Comparison of ENCODE assay signal across 1 cellular context in genomic region chr2:148645135-148645924, GRCh38.
A peak's percentile ranks its signal among the peaks of the same experiment; 100 is the strongest.
TF ChIP-seq lines count a peak whose summit lies in the region.

No MANE protein-coding gene starts in this region.

TF ChIP-seq in GM12878, 131 proteins besides CTCF, POLR2A, EP300 and RAD21 (continued from another document and continues in another):
- TF ChIP-seq, protein P1, sequence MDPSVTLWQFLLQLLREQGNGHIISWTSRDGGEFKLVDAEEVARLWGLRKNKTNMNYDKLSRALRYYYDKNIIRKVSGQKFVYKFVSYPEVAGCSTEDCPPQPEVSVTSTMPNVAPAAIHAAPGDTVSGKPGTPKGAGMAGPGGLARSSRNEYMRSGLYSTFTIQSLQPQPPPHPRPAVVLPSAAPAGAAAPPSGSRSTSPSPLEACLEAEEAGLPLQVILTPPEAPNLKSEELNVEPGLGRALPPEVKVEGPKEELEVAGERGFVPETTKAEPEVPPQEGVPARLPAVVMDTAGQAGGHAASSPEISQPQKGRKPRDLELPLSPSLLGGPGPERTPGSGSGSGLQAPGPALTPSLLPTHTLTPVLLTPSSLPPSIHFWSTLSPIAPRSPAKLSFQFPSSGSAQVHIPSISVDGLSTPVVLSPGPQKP (IDR thresholded peaks at IDR 0.05; ENCODE audit: low read depth, low read length), result no peak
- TF ChIP-seq, protein P2, sequence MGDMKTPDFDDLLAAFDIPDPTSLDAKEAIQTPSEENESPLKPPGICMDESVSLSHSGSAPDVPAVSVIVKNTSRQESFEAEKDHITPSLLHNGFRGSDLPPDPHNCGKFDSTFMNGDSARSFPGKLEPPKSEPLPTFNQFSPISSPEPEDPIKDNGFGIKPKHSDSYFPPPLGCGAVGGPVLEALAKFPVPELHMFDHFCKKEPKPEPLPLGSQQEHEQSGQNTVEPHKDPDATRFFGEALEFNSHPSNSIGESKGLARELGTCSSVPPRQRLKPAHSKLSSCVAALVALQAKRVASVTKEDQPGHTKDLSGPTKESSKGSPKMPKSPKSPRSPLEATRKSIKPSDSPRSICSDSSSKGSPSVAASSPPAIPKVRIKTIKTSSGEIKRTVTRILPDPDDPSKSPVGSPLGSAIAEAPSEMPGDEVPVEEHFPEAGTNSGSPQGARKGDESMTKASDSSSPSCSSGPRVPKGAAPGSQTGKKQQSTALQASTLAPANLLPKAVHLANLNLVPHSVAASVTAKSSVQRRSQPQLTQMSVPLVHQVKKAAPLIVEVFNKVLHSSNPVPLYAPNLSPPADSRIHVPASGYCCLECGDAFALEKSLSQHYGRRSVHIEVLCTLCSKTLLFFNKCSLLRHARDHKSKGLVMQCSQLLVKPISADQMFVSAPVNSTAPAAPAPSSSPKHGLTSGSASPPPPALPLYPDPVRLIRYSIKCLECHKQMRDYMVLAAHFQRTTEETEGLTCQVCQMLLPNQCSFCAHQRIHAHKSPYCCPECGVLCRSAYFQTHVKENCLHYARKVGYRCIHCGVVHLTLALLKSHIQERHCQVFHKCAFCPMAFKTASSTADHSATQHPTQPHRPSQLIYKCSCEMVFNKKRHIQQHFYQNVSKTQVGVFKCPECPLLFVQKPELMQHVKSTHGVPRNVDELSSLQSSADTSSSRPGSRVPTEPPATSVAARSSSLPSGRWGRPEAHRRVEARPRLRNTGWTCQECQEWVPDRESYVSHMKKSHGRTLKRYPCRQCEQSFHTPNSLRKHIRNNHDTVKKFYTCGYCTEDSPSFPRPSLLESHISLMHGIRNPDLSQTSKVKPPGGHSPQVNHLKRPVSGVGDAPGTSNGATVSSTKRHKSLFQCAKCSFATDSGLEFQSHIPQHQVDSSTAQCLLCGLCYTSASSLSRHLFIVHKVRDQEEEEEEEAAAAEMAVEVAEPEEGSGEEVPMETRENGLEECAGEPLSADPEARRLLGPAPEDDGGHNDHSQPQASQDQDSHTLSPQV (IDR thresholded peaks at IDR 0.05), result no peak
- TF ChIP-seq GATAD2B (conservative IDR thresholded peaks at IDR 0.05; ENCODE audit: low read depth) (0 out of 2 replicates have a peak, but pooled peaks have one; percentile 44), FOS (IDR thresholded peaks at IDR 0.05; ENCODE audit: borderline replicate concordance, extremely low read depth, insufficient read length) (no peak), BRCA1 (IDR thresholded peaks at IDR 0.05; ENCODE audit: low read depth, low read length) (no peak), YBX1 (IDR thresholded peaks at IDR 0.05) (no peak), STAT1 (conservative IDR thresholded peaks at IDR 0.05) (no peak), CEBPZ (IDR thresholded peaks at IDR 0.05; ENCODE audit: low read depth, low read length) (no peak), RUNX3 (IDR thresholded peaks at IDR 0.05; ENCODE audit: low read length) (no peak), CBX5 (IDR thresholded peaks at IDR 0.05; ENCODE audit: low read depth) (no peak), HDGF (IDR thresholded peaks at IDR 0.05) (peak; percentile 96), ZBED1 (IDR thresholded peaks at IDR 0.05; ENCODE audit: borderline replicate concordance) (no peak), ASH2L (IDR thresholded peaks at IDR 0.05; ENCODE audit: borderline replicate concordance, low read depth) (peak; percentile 29; the same call in 1 of the 2 replicates), CEBPB (IDR thresholded peaks at IDR 0.05; ENCODE audit: borderline replicate concordance in 1 of 2, low read depth in 2 of 2, low read length in 2 of 2) (no peak), ZSCAN29 (IDR thresholded peaks at IDR 0.05) (no peak), BACH1 (IDR thresholded peaks at IDR 0.05; ENCODE audit: borderline replicate concordance) (peak; percentile 53; the same call in 1 of the 2 replicates), ZNF24 (IDR thresholded peaks at IDR 0.05) (no peak), HSF1 (IDR thresholded peaks at IDR 0.05; ENCODE audit: low read depth, low read length) (no peak), SUPT20H (IDR thresholded peaks at IDR 0.05; ENCODE audit: borderline replicate concordance, control insufficient read depth, low read depth, low read length) (no peak), SKIL (IDR thresholded peaks at IDR 0.05; ENCODE audit: low read depth, poor library complexity, severe bottlenecking) (no peak), SREBF2 (IDR thresholded peaks at IDR 0.05; ENCODE audit: low read length) (no peak), SMAD1 (IDR thresholded peaks at IDR 0.05; ENCODE audit: low read depth, partially characterized antibody) (no peak), MEF2B (IDR thresholded peaks at IDR 0.05; ENCODE audit: partially characterized antibody, poor library complexity, severe bottlenecking) (no peak), SMAD5 (IDR thresholded peaks at IDR 0.05; ENCODE audit: low read depth) (no peak), TCF12 (IDR thresholded peaks at IDR 0.05; ENCODE audit: low read depth, low read length) (no peak), PKNOX1 (IDR thresholded peaks at IDR 0.05) (peak; percentile 53; the same call in 1 of the 2 replicates), ZNF274 (IDR thresholded peaks at IDR 0.05; ENCODE audit: insufficient read depth, insufficient read length) (no peak), SP1 (IDR thresholded peaks at IDR 0.05; ENCODE audit: low read depth, low read length) (no peak), TBL1XR1 (IDR thresholded peaks at IDR 0.05; ENCODE audit: low read depth, low read length) (peak; percentile 66; the same call in 1 of the 2 replicates)
- TF ChIP-seq, protein P3, sequence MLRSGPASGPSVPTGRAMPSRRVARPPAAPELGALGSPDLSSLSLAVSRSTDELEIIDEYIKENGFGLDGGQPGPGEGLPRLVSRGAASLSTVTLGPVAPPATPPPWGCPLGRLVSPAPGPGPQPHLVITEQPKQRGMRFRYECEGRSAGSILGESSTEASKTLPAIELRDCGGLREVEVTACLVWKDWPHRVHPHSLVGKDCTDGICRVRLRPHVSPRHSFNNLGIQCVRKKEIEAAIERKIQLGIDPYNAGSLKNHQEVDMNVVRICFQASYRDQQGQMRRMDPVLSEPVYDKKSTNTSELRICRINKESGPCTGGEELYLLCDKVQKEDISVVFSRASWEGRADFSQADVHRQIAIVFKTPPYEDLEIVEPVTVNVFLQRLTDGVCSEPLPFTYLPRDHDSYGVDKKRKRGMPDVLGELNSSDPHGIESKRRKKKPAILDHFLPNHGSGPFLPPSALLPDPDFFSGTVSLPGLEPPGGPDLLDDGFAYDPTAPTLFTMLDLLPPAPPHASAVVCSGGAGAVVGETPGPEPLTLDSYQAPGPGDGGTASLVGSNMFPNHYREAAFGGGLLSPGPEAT (IDR thresholded peaks at IDR 0.05; ENCODE audit: low read depth), result no peak
- TF ChIP-seq, protein P4, sequence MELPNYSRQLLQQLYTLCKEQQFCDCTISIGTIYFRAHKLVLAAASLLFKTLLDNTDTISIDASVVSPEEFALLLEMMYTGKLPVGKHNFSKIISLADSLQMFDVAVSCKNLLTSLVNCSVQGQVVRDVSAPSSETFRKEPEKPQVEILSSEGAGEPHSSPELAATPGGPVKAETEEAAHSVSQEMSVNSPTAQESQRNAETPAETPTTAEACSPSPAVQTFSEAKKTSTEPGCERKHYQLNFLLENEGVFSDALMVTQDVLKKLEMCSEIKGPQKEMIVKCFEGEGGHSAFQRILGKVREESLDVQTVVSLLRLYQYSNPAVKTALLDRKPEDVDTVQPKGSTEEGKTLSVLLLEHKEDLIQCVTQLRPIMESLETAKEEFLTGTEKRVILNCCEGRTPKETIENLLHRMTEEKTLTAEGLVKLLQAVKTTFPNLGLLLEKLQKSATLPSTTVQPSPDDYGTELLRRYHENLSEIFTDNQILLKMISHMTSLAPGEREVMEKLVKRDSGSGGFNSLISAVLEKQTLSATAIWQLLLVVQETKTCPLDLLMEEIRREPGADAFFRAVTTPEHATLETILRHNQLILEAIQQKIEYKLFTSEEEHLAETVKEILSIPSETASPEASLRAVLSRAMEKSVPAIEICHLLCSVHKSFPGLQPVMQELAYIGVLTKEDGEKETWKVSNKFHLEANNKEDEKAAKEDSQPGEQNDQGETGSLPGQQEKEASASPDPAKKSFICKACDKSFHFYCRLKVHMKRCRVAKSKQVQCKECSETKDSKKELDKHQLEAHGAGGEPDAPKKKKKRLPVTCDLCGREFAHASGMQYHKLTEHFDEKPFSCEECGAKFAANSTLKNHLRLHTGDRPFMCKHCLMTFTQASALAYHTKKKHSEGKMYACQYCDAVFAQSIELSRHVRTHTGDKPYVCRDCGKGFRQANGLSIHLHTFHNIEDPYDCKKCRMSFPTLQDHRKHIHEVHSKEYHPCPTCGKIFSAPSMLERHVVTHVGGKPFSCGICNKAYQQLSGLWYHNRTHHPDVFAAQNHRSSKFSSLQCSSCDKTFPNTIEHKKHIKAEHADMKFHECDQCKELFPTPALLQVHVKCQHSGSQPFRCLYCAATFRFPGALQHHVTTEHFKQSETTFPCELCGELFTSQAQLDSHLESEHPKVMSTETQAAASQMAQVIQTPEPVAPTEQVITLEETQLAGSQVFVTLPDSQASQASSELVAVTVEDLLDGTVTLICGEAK (IDR thresholded peaks at IDR 0.05; ENCODE audit: borderline replicate concordance), result no peak
- TF ChIP-seq, protein P5, sequence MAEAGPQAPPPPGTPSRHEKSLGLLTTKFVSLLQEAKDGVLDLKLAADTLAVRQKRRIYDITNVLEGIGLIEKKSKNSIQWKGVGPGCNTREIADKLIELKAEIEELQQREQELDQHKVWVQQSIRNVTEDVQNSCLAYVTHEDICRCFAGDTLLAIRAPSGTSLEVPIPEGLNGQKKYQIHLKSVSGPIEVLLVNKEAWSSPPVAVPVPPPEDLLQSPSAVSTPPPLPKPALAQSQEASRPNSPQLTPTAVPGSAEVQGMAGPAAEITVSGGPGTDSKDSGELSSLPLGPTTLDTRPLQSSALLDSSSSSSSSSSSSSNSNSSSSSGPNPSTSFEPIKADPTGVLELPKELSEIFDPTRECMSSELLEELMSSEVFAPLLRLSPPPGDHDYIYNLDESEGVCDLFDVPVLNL (IDR thresholded peaks at IDR 0.05; ENCODE audit: low read depth, low read length), result no peak
- TF ChIP-seq, protein P6, sequence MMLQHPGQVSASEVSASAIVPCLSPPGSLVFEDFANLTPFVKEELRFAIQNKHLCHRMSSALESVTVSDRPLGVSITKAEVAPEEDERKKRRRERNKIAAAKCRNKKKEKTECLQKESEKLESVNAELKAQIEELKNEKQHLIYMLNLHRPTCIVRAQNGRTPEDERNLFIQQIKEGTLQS (IDR thresholded peaks at IDR 0.05; ENCODE audit: borderline replicate concordance, extremely low read depth, low read depth, low read length), result no peak
- TF ChIP-seq, protein P7, sequence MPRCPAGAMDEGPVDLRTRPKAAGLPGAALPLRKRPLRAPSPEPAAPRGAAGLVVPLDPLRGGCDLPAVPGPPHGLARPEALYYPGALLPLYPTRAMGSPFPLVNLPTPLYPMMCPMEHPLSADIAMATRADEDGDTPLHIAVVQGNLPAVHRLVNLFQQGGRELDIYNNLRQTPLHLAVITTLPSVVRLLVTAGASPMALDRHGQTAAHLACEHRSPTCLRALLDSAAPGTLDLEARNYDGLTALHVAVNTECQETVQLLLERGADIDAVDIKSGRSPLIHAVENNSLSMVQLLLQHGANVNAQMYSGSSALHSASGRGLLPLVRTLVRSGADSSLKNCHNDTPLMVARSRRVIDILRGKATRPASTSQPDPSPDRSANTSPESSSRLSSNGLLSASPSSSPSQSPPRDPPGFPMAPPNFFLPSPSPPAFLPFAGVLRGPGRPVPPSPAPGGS (IDR thresholded peaks at IDR 0.05; ENCODE audit: borderline replicate concordance, insufficient read depth, low read depth, low read length, poor library complexity, severe bottlenecking), result no peak
